8 cellular contexts compared by ENCODE assay signal in the genomic region with DNA sequence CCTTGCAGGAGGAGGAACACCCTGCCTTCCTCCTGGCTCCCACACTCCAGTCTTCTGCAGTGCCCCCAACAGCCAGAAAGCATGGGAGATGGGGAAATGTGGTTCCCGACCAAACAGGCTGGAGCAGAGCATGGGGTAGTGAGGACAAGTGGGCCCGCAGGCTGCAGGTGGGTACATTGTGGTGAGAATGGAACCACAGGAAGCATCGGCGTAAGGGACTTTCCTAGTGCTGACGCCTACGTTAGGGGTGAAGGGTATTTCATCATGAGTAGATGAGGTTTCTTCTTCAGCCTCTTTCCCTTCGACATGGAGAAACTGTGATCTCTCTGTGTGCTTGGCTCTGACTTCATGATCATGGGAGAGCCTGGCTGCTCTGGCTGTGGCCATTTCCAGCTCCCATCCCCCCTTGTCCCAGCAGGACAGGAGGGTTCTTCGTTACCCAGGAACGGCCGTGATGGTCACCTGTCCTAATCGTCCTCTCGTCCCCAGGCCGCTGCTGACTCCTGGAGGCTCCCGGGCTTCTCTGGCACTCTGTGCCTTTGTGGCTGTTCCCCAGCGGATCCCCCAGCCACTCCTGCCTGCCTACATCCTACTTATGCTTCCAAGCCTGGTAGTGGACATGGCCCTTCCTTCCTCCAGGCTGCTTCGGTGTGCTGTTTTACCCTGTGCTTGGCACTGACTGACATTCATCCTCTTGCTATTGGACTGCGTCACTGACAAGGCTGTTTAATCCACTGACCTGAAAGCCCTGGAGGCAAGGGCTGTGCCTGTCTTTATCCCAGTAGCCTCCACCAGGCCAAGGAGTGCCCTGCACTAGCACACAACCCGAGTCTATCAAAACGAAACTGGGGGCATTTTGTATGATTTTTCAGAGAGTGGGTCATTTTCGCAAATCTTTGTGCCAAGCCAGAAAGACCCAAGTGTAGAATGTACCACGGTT.
DNase-seq lines count a peak whose midpoint lies in the region; ATAC-seq, FAIRE-seq and TF ChIP-seq lines count a peak whose summit lies in the region.

No MANE protein-coding gene starts in this region.

- WGBS in small intestine, 3 donors = 79 to 85% (median 79%) methylated on average over 21 of the region's 21 CpGs

- H3K27me3 ChIP-seq in small intestine (ENCODE audit: control insufficient read depth in 2 of 2, insufficient read depth in 2 of 2, low read length in 2 of 2) = no peaks in the 10 kb centered on the region

- peak overlapping the region in 1 of 2 donors; percentile 61 for H3K27ac ChIP-seq in small intestine (ENCODE audit: low read depth in 1 of 2, low read length in 1 of 2)

- peak; percentile 84 for DNase-seq in GM13976 (ENCODE audit: low spot score)
- peak; percentile 47 for DNase-seq in activated T-cell treated with anti-CD3 and anti-CD28 coated beads for 4 hours
- peak; percentile 8 to 14 for DNase-seq in stimulated activated CD4-positive, alpha-beta T cell treated with anti-CD3 and anti-CD28 coated beads, Interleukin-15, amount 100 ng/mL, for 1 hour (ENCODE audit: low read depth in 1 of 2, low spot score in 1 of 2)
- DNase-seq in small intestine = no peak
- DNase-seq in AG20443 (ENCODE audit: low spot score) = no peak
- DNase-seq in cerebellum (ENCODE audit: low spot score) = no peak
- no peak for DNase-seq in foreskin fibroblast

- TF ChIP-seq CTCF in GM13976 (IDR thresholded peaks at IDR 0.05; ENCODE audit: borderline replicate concordance, control extremely low read depth, extremely low read depth, insufficient read depth, missing control alignments) (no peak), foreskin fibroblast (IDR thresholded peaks at IDR 0.05; ENCODE audit: low read depth, low read length) (no peak)

- ATAC-seq in HG03354 (IDR thresholded peaks at IDR 0.05; ENCODE audit: poor library complexity, severe bottlenecking, unreplicated experiment) = peak; percentile 89

- no peaks in the 10 kb centered on the region for H3K36me3 ChIP-seq in small intestine (ENCODE audit: control insufficient read depth in 2 of 2, insufficient read depth in 2 of 2, low read length in 2 of 2)

- H3K4me1 ChIP-seq in small intestine (ENCODE audit: control insufficient read depth in 2 of 2, insufficient read depth in 1 of 2, low read depth in 1 of 2, low read length in 1 of 2) = no peaks in the 10 kb centered on the region

- in situ Hi-C loops in GM13976 (cut with MboI; ENCODE audit: low sequenced_read_pairs, unreplicated experiment) = no loop called here

- FAIRE-seq in small intestine (lab: Jason Lieb, UNC) = no peak

- H3K4me3 ChIP-seq in small intestine (ENCODE audit: low read depth in 1 of 2, low read length in 2 of 2) = no peak overlapping the region
- no peak overlapping the region for H3K4me3 ChIP-seq in foreskin fibroblast (ENCODE audit: low read depth in 1 of 2, low read length in 2 of 2)

- no peaks in the 10 kb centered on the region for H3K9me3 ChIP-seq in small intestine (ENCODE audit: control insufficient read depth, low read depth)

Comparison
In these comparisons a context has a peak if more than half of its experiments do, and no peak if none do; other contexts are left out.
1. DNase-seq: peak in GM13976 (single experiment), activated T-cell treated with anti-CD3 and anti-CD28 coated beads for 4 hours (single experiment) and stimulated activated CD4-positive, alpha-beta T cell treated with anti-CD3 and anti-CD28 coated beads, Interleukin-15, amount 100 ng/mL, for 1 hour (2 of 2); none in small intestine (single experiment), AG20443 (single experiment), cerebellum (single experiment) and foreskin fibroblast (0 of 2).